In the genomic region with DNA sequence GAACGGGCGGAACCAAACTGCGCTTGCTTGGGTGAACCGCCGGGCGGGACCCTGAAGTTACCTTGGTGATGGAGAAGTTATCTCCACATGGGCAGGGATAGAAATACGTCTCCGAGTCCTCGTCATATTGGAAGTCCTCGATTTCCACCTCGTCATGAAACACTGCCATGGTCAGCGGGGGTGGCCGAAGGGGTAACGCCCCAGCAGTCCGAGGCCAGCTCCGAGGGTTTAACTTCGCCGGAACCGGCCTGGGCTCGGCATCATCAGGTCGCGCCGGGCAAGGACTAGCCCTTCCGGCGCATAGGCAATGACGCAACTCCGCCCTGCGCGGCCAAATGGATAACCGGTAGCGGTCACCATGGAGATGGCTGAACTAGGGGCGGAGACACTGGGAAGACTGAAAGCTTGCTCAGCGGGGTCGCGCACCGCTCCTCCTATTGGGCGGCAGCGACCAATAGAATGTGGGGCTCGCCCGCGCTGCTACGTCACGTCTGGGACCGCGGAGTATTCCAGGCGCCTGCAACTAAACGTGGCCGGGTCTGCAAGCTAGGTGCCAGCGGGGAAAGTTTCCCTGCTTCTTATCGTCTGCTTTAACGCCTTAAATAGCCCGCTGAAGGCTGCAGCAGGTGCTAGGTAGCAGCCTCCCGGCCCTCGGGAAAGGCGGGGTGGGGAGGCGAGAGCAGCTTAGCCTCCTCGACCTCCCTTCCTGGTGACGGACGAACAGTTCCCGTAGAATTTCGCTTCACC, we compare ENCODE assay signal across 8 cellular contexts. TPM values are rescaled to one million over a fixed set of nuclear protein-coding genes. Genes with fewer than 3 reads are reported as not detected.
DNase-seq lines count a peak whose midpoint lies in the region; ATAC-seq and TF ChIP-seq lines count a peak whose summit lies in the region.

A gene (minus strand): TSS at position 236 of the 747 bp plus-strand sequence. CDS start 67 bp downstream, at position 169.
A gene with protein sequence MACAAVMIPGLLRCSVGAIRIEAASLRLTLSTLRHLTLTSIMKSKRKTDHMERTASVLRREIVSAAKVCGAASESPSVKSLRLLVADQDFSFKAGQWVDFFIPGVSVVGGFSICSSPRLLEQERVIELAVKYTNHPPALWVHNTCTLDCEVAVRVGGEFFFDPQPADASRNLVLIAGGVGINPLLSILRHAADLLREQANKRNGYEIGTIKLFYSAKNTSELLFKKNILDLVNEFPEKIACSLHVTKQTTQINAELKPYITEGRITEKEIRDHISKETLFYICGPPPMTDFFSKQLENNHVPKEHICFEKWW (plus strand): TSS at position 505 of the 747 bp plus-strand sequence. CDS start 5,741 bp downstream, outside the sequence.

- peak within 1 kb of the TSS; percentile 79 for H3K9ac ChIP-seq in mucosa of stomach (ENCODE audit: low read length)

- H3K9me3 ChIP-seq in esophagus (ENCODE audit: control insufficient read depth in 2 of 2, insufficient read depth in 1 of 2, low read depth in 1 of 2, low read length in 1 of 2) (no peaks in the 10 kb centered on the region), mucosa of stomach (ENCODE audit: control insufficient read depth, low read length) (no peaks in the 10 kb centered on the region)

- H3K4me1 ChIP-seq in esophagus (ENCODE audit: control insufficient read depth in 2 of 2, insufficient read depth in 2 of 2, low read length in 1 of 2) (no peaks in the 10 kb centered on the region), mucosa of stomach (ENCODE audit: control insufficient read depth, insufficient read depth, low read length) (peaks cover 17% of the 10 kb centered on the region)

- in situ Hi-C loops in KBM-7 (cut with MboI; ENCODE audit: low pct_unique_long_range_greater_than_20kb, low sequenced_read_pairs), result no loop called here

- H3K27me3 ChIP-seq in esophagus (ENCODE audit: control insufficient read depth in 1 of 2, insufficient read depth in 2 of 2, low read length in 2 of 2) (no peaks in the 10 kb centered on the region), mucosa of stomach (ENCODE audit: control insufficient read depth, insufficient read depth, low read length) (no peaks in the 10 kb centered on the region)

- peak; percentile 95 for DNase-seq in DMS53 (lab: John Stamatoyannopoulos, UW)
- DNase-seq in KBM-7, result peak; percentile 98
- DNase-seq in activated T-cell treated with anti-CD3 and anti-CD28 coated beads, Interleukin-2, amount 50 U/mL, for 24 hours, result peak; percentile 100
- peak; percentile 95 to 98 for DNase-seq in stimulated activated CD8-positive, alpha-beta memory T cell treated with anti-CD3 and anti-CD28 coated beads, Interleukin-7, amount 100 ng/mL, for 1 hour (ENCODE audit: low read depth in 2 of 2)

- no peaks in the 10 kb centered on the region for H3K9me3 Mint-ChIP-seq in activated T-cell treated with anti-CD3 and anti-CD28 coated beads, Interleukin-2, amount 50 U/mL, for 24 hours

- peaks cover 38% of the 10 kb centered on the region for H3K4me1 Mint-ChIP-seq in activated T-cell treated with anti-CD3 and anti-CD28 coated beads, Interleukin-2, amount 50 U/mL, for 24 hours (ENCODE audit: low read depth)

- H3K4me3 ChIP-seq in esophagus (ENCODE audit: low read depth in 1 of 2, low read length in 2 of 2), result peak within 1 kb of the TSS; percentile 76 to 90
- peak within 1 kb of the TSS; percentile 75 for H3K4me3 ChIP-seq in mucosa of stomach (ENCODE audit: low read length)

- peak within 1 kb of the TSS; percentile 92 to 95 for H3K27ac ChIP-seq in esophagus (ENCODE audit: low read depth in 2 of 2, low read length in 1 of 2)

- 0% methylated on average over 61 of the region's 61 CpGs for WGBS in esophagus, 2 donors

- ATAC-seq in GM21717 (IDR thresholded peaks at IDR 0.05; ENCODE audit: unreplicated experiment), result peak; percentile 98

- H3K27ac Mint-ChIP-seq in activated T-cell treated with anti-CD3 and anti-CD28 coated beads, Interleukin-2, amount 50 U/mL, for 24 hours, result peak within 1 kb of the TSS; percentile 100

- H3K4me3 Mint-ChIP-seq in activated T-cell treated with anti-CD3 and anti-CD28 coated beads, Interleukin-2, amount 50 U/mL, for 24 hours, result peak within 1 kb of the TSS; percentile 89

- H3K36me3 Mint-ChIP-seq in activated T-cell treated with anti-CD3 and anti-CD28 coated beads, Interleukin-2, amount 50 U/mL, for 24 hours (ENCODE audit: low read depth), result peaks cover 47% of the 10 kb centered on the region

- H3K27me3 Mint-ChIP-seq in activated T-cell treated with anti-CD3 and anti-CD28 coated beads, Interleukin-2, amount 50 U/mL, for 24 hours, result no peaks in the 10 kb centered on the region

- no peaks in the 10 kb centered on the region for H3K36me3 ChIP-seq in esophagus (ENCODE audit: control insufficient read depth in 2 of 2, insufficient read depth in 2 of 2, low read length in 1 of 2)
- no peaks in the 10 kb centered on the region for H3K36me3 ChIP-seq in mucosa of stomach (ENCODE audit: control insufficient read depth, insufficient read depth, low read length)

TF ChIP-seq in PFSK-1, 5 proteins besides CTCF, POLR2A, EP300 and RAD21:
- TF ChIP-seq FOXP2 (optimal IDR thresholded peaks at IDR 0.05; ENCODE audit: borderline replicate concordance, extremely low read depth, extremely low read length, insufficient read depth) (peak; percentile 54), SIN3A (IDR thresholded peaks at IDR 0.05; ENCODE audit: borderline replicate concordance, insufficient read depth, low read length) (peak; percentile 53; the same call in 1 of the 2 replicates), POLR2AphosphoS5 (IDR thresholded peaks at IDR 0.05; ENCODE audit: low read depth, low read length) (peak; percentile 90), TAF1 (IDR thresholded peaks at IDR 0.05; ENCODE audit: borderline replicate concordance, insufficient read depth, low read length) (no peak)
- TF ChIP-seq, protein P1, sequence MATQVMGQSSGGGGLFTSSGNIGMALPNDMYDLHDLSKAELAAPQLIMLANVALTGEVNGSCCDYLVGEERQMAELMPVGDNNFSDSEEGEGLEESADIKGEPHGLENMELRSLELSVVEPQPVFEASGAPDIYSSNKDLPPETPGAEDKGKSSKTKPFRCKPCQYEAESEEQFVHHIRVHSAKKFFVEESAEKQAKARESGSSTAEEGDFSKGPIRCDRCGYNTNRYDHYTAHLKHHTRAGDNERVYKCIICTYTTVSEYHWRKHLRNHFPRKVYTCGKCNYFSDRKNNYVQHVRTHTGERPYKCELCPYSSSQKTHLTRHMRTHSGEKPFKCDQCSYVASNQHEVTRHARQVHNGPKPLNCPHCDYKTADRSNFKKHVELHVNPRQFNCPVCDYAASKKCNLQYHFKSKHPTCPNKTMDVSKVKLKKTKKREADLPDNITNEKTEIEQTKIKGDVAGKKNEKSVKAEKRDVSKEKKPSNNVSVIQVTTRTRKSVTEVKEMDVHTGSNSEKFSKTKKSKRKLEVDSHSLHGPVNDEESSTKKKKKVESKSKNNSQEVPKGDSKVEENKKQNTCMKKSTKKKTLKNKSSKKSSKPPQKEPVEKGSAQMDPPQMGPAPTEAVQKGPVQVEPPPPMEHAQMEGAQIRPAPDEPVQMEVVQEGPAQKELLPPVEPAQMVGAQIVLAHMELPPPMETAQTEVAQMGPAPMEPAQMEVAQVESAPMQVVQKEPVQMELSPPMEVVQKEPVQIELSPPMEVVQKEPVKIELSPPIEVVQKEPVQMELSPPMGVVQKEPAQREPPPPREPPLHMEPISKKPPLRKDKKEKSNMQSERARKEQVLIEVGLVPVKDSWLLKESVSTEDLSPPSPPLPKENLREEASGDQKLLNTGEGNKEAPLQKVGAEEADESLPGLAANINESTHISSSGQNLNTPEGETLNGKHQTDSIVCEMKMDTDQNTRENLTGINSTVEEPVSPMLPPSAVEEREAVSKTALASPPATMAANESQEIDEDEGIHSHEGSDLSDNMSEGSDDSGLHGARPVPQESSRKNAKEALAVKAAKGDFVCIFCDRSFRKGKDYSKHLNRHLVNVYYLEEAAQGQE (IDR thresholded peaks at IDR 0.05; ENCODE audit: insufficient read depth in 1 of 2, low read depth in 2 of 2, low read length in 2 of 2), result peak in 1 of 2 experiments; percentile 25; a peak in 1 of 4 replicates
TF ChIP-seq in PFSK-1: peak in this region for 4.

RNA-seq across cellular contexts. Expression of the first gene that starts in this region (rescaled TPM):
- 9.8 TPM for polyA plus RNA-seq in PFSK-1 (2012; ENCODE audit: insufficient read length, low read depth)
- polyA plus RNA-seq in esophagus, result 1 to 10 TPM; 5.2 to 7.8 TPM

RNA-seq across cellular contexts. Expression of the second gene that starts in this region (rescaled TPM):
- 7.4 TPM for polyA plus RNA-seq in PFSK-1 (2012; ENCODE audit: insufficient read length, low read depth)
- 1 to 10 TPM; 4.9 to 6.6 TPM for polyA plus RNA-seq in esophagus

Comparison
In these comparisons a context has a peak if more than half of its experiments do, and no peak if none do; other contexts are left out.
1. Peak in every context shown above with its lines: DNase-seq, ATAC-seq, H3K4me3 ChIP-seq and H3K27ac ChIP-seq.